ENCODE assay signal across 17 cellular contexts in the genomic region with DNA sequence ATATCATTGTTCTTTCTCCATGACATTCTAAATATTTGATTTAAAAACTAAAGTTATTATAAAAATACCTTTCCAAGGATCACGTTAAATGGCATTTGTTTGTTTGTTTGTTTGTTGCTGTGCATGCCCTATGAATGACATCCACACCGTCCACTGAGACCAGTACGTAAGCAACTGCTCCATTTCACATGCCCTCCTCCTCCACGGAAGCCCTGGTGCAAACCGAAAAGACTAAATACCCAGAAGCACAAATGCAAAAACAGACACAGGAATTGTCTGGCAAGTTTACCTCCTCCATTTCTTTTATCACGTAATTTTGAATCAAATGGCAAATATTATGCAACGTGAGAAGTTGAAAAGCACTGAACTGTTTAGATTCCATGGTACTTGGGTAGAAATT. TPM values are rescaled to one million over a fixed set of nuclear protein-coding genes. Genes with fewer than 3 reads are reported as not detected.
DNase-seq lines count a peak whose midpoint lies in the region; ATAC-seq and TF ChIP-seq lines count a peak whose summit lies in the region.
"Had no signal": no experiment of that assay in that cellular context is flagged by ENCODE, and none has a peak within 500 bp of the region (broad histone marks: within the 10 kb centered on the region; RNA-seq: fewer than 3 reads in every experiment).

No MANE protein-coding gene starts in this region.

- peak in 1 of 2 experiments; percentile 11; a peak in 1 of 4 replicates for TF ChIP-seq EP300 in SK-N-SH (IDR thresholded peaks at IDR 0.05; ENCODE audit: borderline replicate concordance in 1 of 2, low read depth in 1 of 2, low read length in 1 of 2)

- peaks cover 0 to 5% of the 10 kb centered on the region in 2 experiments for H3K36me3 ChIP-seq in SK-N-SH (replicated peaks in 1 of 2; ENCODE audit: control insufficient read depth in 1 of 2, insufficient read depth in 2 of 2, low read length in 1 of 2)
- H3K36me3 ChIP-seq in OCI-LY1 (ENCODE audit: insufficient read depth, low read length), result peaks cover 15% of the 10 kb centered on the region
- H3K36me3 ChIP-seq: thoracic aorta had no signal

- WGBS in SK-N-SH (ENCODE audit: low lambda C conversion rate), result 68% methylated on average over 7 of the region's 7 CpGs

- H3K79me2 ChIP-seq in SK-N-SH (ENCODE audit: insufficient read depth) (peaks cover 89% of the 10 kb centered on the region), OCI-LY1 (ENCODE audit: insufficient read depth, low read length) (peaks cover 67% of the 10 kb centered on the region)

- no peak overlapping the region for H3K4me3 Mint-ChIP-seq in stimulated activated naive B cell treated with anti-CD40 and anti-IgM and Interleukin-4, amounts not matched to agents 10 μg/mL and 1 μg/mL and 100 μg/mL, for 72 hours
- H3K4me3 Mint-ChIP-seq: activated CD4-positive, alpha-beta T cell treated with anti-CD3 and anti-CD28 coated beads, Interleukin-2, amount 10 ng/mL, durations not matched to agents 24 days and 14 days had no signal

- H3K9me3 ChIP-seq in SK-N-SH (no peaks in the 10 kb centered on the region), OCI-LY1 (ENCODE audit: low read length) (no peaks in the 10 kb centered on the region)
- H3K9me3 ChIP-seq: thoracic aorta had no signal

- H3K27me3 ChIP-seq in SK-N-SH (ENCODE audit: insufficient read depth), result no peaks in the 10 kb centered on the region
- H3K27me3 ChIP-seq in OCI-LY1 (ENCODE audit: insufficient read depth, low read length), result no peaks in the 10 kb centered on the region

- TF ChIP-seq CTCF in SK-N-SH (IDR thresholded peaks at IDR 0.05), result no peak
- TF ChIP-seq CTCF in OCI-LY1 (IDR thresholded peaks at IDR 0.05; ENCODE audit: low read length), result no peak
- TF ChIP-seq CTCF in GM10266 (IDR thresholded peaks at IDR 0.05; ENCODE audit: control insufficient read depth, insufficient read depth, low read depth, missing control alignments), result no peak

- H3K4me2 ChIP-seq in SK-N-SH (no peak overlapping the region), OCI-LY1 (ENCODE audit: low read length) (no peak overlapping the region; the same call in 1 of the 2 replicates)

- H3K9ac ChIP-seq in SK-N-SH, result no peak overlapping the region
- H3K9ac ChIP-seq in OCI-LY1 (ENCODE audit: low read length), result no peak overlapping the region

- TF ChIP-seq RAD21 in SK-N-SH (IDR thresholded peaks at IDR 0.05; ENCODE audit: low read length), result no peak

- H3K4me3 ChIP-seq in SK-N-SH (ENCODE audit: low read depth in 2 of 2, low read length in 1 of 2) (no peak overlapping the region), OCI-LY1 (ENCODE audit: low read depth, low read length, poor library complexity, severe bottlenecking) (no peak overlapping the region)

- peaks cover 67 to 92% of the 10 kb centered on the region in 2 donors for H3K4me1 Mint-ChIP-seq in stimulated activated naive B cell treated with anti-CD40 and anti-IgM and Interleukin-4, amounts not matched to agents 10 μg/mL and 1 μg/mL and 100 μg/mL, for 72 hours

- peaks cover 6% of the 10 kb centered on the region; the same call in 1 of the 2 replicates for H4K20me1 ChIP-seq in SK-N-SH (ENCODE audit: insufficient read depth)
- no peaks in the 10 kb centered on the region for H4K20me1 ChIP-seq in OCI-LY1 (ENCODE audit: insufficient read depth, low read length)

- DNase-seq in SK-N-SH (peak; percentile 59), fibroblast of peridontal ligament (ENCODE audit: extremely low read depth) (peak; percentile 45), GM10266 (ENCODE audit: extremely low spot score) (no peak)
- no peak for DNase-seq in stimulated activated naive B cell treated with anti-CD40 and anti-IgM and Interleukin-4, amounts not matched to agents 10 μg/mL and 1 μg/mL and 100 μg/mL, for 72 hours
- DNase-seq: activated CD4-positive, alpha-beta T cell treated with anti-CD3 and anti-CD28 coated beads, Interleukin-2, amount 10 ng/mL, durations not matched to agents 24 days and 14 days; activated naive CD4-positive, alpha-beta T cell treated with anti-CD3 and anti-CD28 coated beads, Interleukin-2, amount 50 U/mL, for 16 hours; hypothalamus; NK-92 treated with Interleukin-12 subunit alpha and Interleukin-12 subunit beta, amount 100 ng/mL, for 24 hours; SHP77 treated with DMSO at 0.1 percent for 48 hours; T1000 had no signal

- CTCF ChIA-PET in SK-N-SH (lab: Yijun Ruan, JAX), result interaction anchor here (1.5 kb wide), 1 partner anchor 187 kb away, joined by 3 read pairs; no protein-coding TSS in a partner anchor

- peaks cover 26 to 50% of the 10 kb centered on the region in 2 donors for H3K36me3 Mint-ChIP-seq in stimulated activated naive B cell treated with anti-CD40 and anti-IgM and Interleukin-4, amounts not matched to agents 10 μg/mL and 1 μg/mL and 100 μg/mL, for 72 hours

- H3K27ac ChIP-seq in SK-N-SH (ENCODE audit: low read depth in 2 of 2, low read length in 1 of 2), result peak overlapping the region; percentile 58 to 95; a peak in 3 of 4 replicates
- H3K27ac ChIP-seq in OCI-LY1 (ENCODE audit: low read depth, low read length, poor library complexity, severe bottlenecking), result peak overlapping the region; percentile 20
- H3K27ac ChIP-seq: 22Rv1 had no signal

- H3K9me2 ChIP-seq in SK-N-SH (no peaks in the 10 kb centered on the region), OCI-LY1 (ENCODE audit: low read depth, low read length) (no peaks in the 10 kb centered on the region)

- no peaks in the 10 kb centered on the region for H3K9me3 Mint-ChIP-seq in stimulated activated naive B cell treated with anti-CD40 and anti-IgM and Interleukin-4, amounts not matched to agents 10 μg/mL and 1 μg/mL and 100 μg/mL, for 72 hours
- H3K9me3 Mint-ChIP-seq: activated CD4-positive, alpha-beta T cell treated with anti-CD3 and anti-CD28 coated beads, Interleukin-2, amount 10 ng/mL, durations not matched to agents 24 days and 14 days had no signal

- H3K4me1 ChIP-seq in SK-N-SH (ENCODE audit: control insufficient read depth in 1 of 2, insufficient read depth in 2 of 2, low read depth in 1 of 2, low read length in 1 of 2), result peaks cover 33 to 56% of the 10 kb centered on the region in 2 experiments; a peak in 3 of 4 replicates
- H3K4me1 ChIP-seq in OCI-LY1 (ENCODE audit: insufficient read depth, low read length, severe bottlenecking), result peaks cover 74% of the 10 kb centered on the region

- H2AFZ ChIP-seq in SK-N-SH (ENCODE audit: low read depth), result no peak overlapping the region
- no peak overlapping the region for H2AFZ ChIP-seq in OCI-LY1 (ENCODE audit: low read length)

- POLR2A ChIA-PET in SK-N-SH (lab: Yijun Ruan, JAX), result no interaction called here

- ATAC-seq in SK-N-SH treated with all-trans-retinoic acid at 6 μM for 48 hours, result no peak
- no peak for ATAC-seq in stimulated activated naive B cell treated with anti-CD40 and anti-IgM and Interleukin-4, amounts not matched to agents 10 μg/mL and 1 μg/mL and 100 μg/mL, for 72 hours (replicated peaks)
- ATAC-seq in GM21390 (IDR thresholded peaks at IDR 0.05; ENCODE audit: unreplicated experiment), result no peak
- ATAC-seq in HG02571 (IDR thresholded peaks at IDR 0.05; ENCODE audit: unreplicated experiment), result no peak

- no peaks in the 10 kb centered on the region for H3K27me3 Mint-ChIP-seq in stimulated activated naive B cell treated with anti-CD40 and anti-IgM and Interleukin-4, amounts not matched to agents 10 μg/mL and 1 μg/mL and 100 μg/mL, for 72 hours
- H3K27me3 Mint-ChIP-seq: activated CD4-positive, alpha-beta T cell treated with anti-CD3 and anti-CD28 coated beads, Interleukin-2, amount 10 ng/mL, durations not matched to agents 24 days and 14 days; brain had no signal

- H3F3A ChIP-seq in SK-N-SH (replicated peaks; ENCODE audit: insufficient read depth) (no peaks in the 10 kb centered on the region), OCI-LY1 (ENCODE audit: insufficient read depth, low read length) (no peaks in the 10 kb centered on the region; the same call in 1 of the 2 replicates)

- H3K27ac Mint-ChIP-seq in stimulated activated naive B cell treated with anti-CD40 and anti-IgM and Interleukin-4, amounts not matched to agents 10 μg/mL and 1 μg/mL and 100 μg/mL, for 72 hours, result peak overlapping the region; percentile 21

TF ChIP-seq in SK-N-SH, 30 proteins besides CTCF, POLR2A, EP300 and RAD21 (continues in another document):
- TF ChIP-seq TEAD4 (IDR thresholded peaks at IDR 0.05; ENCODE audit: borderline replicate concordance, insufficient read depth) (no peak), MEF2A (IDR thresholded peaks at IDR 0.05; ENCODE audit: borderline replicate concordance, low read depth) (no peak), MXI1 (IDR thresholded peaks at IDR 0.05; ENCODE audit: low read depth, low read length) (no peak), FOSL2 (IDR thresholded peaks at IDR 0.05; ENCODE audit: borderline replicate concordance, low read depth) (no peak), NFIC (IDR thresholded peaks at IDR 0.05; ENCODE audit: borderline replicate concordance) (no peak)
- TF ChIP-seq, protein P1, sequence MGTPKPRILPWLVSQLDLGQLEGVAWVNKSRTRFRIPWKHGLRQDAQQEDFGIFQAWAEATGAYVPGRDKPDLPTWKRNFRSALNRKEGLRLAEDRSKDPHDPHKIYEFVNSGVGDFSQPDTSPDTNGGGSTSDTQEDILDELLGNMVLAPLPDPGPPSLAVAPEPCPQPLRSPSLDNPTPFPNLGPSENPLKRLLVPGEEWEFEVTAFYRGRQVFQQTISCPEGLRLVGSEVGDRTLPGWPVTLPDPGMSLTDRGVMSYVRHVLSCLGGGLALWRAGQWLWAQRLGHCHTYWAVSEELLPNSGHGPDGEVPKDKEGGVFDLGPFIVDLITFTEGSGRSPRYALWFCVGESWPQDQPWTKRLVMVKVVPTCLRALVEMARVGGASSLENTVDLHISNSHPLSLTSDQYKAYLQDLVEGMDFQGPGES (IDR thresholded peaks at IDR 0.05; ENCODE audit: low read depth, low read length), result no peak

TF ChIP-seq in SK-N-SH treated with all-trans-retinoic acid at 6 μM for 48 hours, 23 proteins besides CTCF, POLR2A, EP300 and RAD21 (continues in another document):
- no peak for TF ChIP-seq ZNF8 (CRISPR knock-in tag; IDR thresholded peaks at IDR 0.05)
- no peak for TF ChIP-seq CREB5 (CRISPR knock-in tag; IDR thresholded peaks at IDR 0.05; ENCODE audit: low read depth)
- no peak for TF ChIP-seq BACH2 (CRISPR knock-in tag; IDR thresholded peaks at IDR 0.05; ENCODE audit: borderline replicate concordance)
- TF ChIP-seq PPARA (CRISPR knock-in tag; IDR thresholded peaks at IDR 0.05; ENCODE audit: borderline replicate concordance), result no peak
- no peak for TF ChIP-seq TCF4 (CRISPR knock-in tag; IDR thresholded peaks at IDR 0.05; ENCODE audit: borderline replicate concordance)

RNA-seq across cellular contexts. Expression of gene IRF2, which starts 23.6 kb away (rescaled TPM):
- 23.3 and 23.6 TPM in 2 replicates for polyA plus RNA-seq in SK-N-SH (2012; rRNA removed)
- 20.7 and 23.5 TPM in 2 replicates for polyA plus RNA-seq in SK-N-SH (2012; cell fraction: cytosol; rRNA removed)
- polyA plus RNA-seq in SK-N-SH (2012; cell fraction: nucleus; rRNA removed), result 18.0 and 21.4 TPM in 2 replicates

Comparison
In these comparisons a context has a peak if more than half of its experiments do, and no peak if none do; other contexts are left out.
1. DNase-seq: peak in SK-N-SH (single experiment) and fibroblast of peridontal ligament (single experiment); none in stimulated activated naive B cell treated with anti-CD40 and anti-IgM and Interleukin-4, amounts not matched to agents 10 μg/mL and 1 μg/mL and 100 μg/mL, for 72 hours (single experiment) and GM10266 (single experiment).